Comparison of ENCODE assay signal across 8 cellular contexts in the genomic region with DNA sequence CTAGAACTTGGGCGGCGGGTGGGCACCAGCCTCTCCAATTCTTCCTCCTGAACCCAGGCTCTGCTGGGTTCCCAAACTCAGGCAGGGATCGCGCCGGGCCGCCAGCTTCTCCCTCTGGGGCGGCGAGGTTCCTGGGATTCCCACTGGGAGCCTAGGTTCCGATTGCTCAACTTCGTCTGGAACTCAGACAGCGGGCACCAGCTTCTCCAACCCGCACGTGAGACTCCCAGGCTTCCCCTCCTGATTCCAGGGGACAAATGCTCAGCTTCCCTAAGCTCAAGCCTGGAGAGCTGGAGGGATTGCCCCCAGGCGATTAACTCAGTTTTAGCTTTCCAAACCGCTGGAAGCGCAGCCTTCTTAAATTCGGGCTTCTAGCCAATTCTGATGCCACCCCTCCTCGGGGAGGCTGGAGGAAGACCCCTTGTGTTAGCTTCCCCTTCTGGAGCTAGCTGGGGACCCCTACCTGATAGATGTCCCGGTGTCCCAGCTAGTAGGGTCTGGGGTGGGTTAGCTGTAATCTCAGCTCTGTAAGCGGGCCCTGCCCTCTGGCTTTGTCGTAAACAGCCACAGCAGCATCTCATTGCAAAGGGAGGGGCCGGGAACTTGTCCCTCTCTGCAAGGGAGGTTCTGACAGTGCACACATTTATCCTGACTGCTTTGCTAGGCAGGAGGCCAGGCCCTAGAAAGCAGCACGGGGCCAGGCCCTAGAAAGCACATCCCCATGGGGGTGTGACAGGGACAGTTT. TPM values are rescaled to one million over a fixed set of nuclear protein-coding genes. Genes with fewer than 3 reads are reported as not detected.
DNase-seq lines count a peak whose midpoint lies in the region; ATAC-seq and TF ChIP-seq lines count a peak whose summit lies in the region.

No MANE protein-coding gene starts in this region.

- H3K27me3 ChIP-seq in hepatocyte (no peaks in the 10 kb centered on the region), spleen (replicated peaks in 1 of 7) (no peaks in the 10 kb centered on the region)

- H3K4me3 Mint-ChIP-seq in activated T-cell treated with anti-CD3 and anti-CD28 coated beads, Interleukin-2, amount 50 U/mL, for 4 hours, result peak overlapping the region; percentile 75

- TF ChIP-seq POLR2A in spleen (IDR thresholded peaks at IDR 0.05), result no peak

- H3K79me2 ChIP-seq in hepatocyte, result peaks cover 13% of the 10 kb centered on the region

- H3K4me2 ChIP-seq in hepatocyte, result peak overlapping the region; percentile 93

- peak overlapping the region; percentile 59 for H2AFZ ChIP-seq in hepatocyte

- no peaks in the 10 kb centered on the region for H3K36me3 Mint-ChIP-seq in activated T-cell treated with anti-CD3 and anti-CD28 coated beads, Interleukin-2, amount 50 U/mL, for 4 hours (ENCODE audit: insufficient read depth)

- no peaks in the 10 kb centered on the region for H3K9me3 Mint-ChIP-seq in activated T-cell treated with anti-CD3 and anti-CD28 coated beads, Interleukin-2, amount 50 U/mL, for 4 hours

- no peak overlapping the region for H3K27ac ChIP-seq in hepatocyte
- peak overlapping the region; percentile 37 to 88 (median 80) for H3K27ac ChIP-seq in spleen

- no peaks in the 10 kb centered on the region for H3K27me3 Mint-ChIP-seq in activated T-cell treated with anti-CD3 and anti-CD28 coated beads, Interleukin-2, amount 50 U/mL, for 4 hours (ENCODE audit: low read depth)

- no peak for ATAC-seq in activated T-cell treated with anti-CD3 and anti-CD28 coated beads, Interleukin-2, amount 50 U/mL, for 4 hours

- no peaks in the 10 kb centered on the region for H3K9me2 ChIP-seq in hepatocyte (replicated peaks; ENCODE audit: insufficient read depth)

- no peaks in the 10 kb centered on the region for H3K36me3 ChIP-seq in hepatocyte (replicated peaks; ENCODE audit: insufficient read depth, low read depth)
- peaks cover 0 to 58% (median 14%) of the 10 kb centered on the region in 6 donors for H3K36me3 ChIP-seq in spleen

- no peak for TF ChIP-seq CTCF in WI38 (IDR thresholded peaks at IDR 0.05; ENCODE audit: low read depth, low read length)
- no peak for TF ChIP-seq CTCF in hepatocyte (IDR thresholded peaks at IDR 0.05; ENCODE audit: poor library complexity)
- no peak for TF ChIP-seq CTCF in spleen (IDR thresholded peaks at IDR 0.05 in 8 of 11, conservative IDR thresholded peaks at IDR 0.05 in 3 of 11)

- WGBS in hepatocyte (ENCODE audit: low lambda C conversion rate, missing lambda C conversion rate), result 18% methylated on average over 23 of the region's 23 CpGs
- WGBS in spleen, 5 donors, result 9 to 18% (median 14%) methylated on average over 12 to 23 of the region's 23 CpGs

- H3K4me3 ChIP-seq in WI38 (ENCODE audit: low read depth, low read length), result peak overlapping the region; percentile 81
- peak overlapping the region; percentile 53 for H3K4me3 ChIP-seq in hepatocyte
- H3K4me3 ChIP-seq in spleen, result peak overlapping the region; percentile 62 to 94 (median 86)

- H3K9me3 ChIP-seq in hepatocyte (ENCODE audit: low read depth) (no peaks in the 10 kb centered on the region), spleen (no peaks in the 10 kb centered on the region)

- peaks cover 16% of the 10 kb centered on the region for H3K4me1 ChIP-seq in hepatocyte (ENCODE audit: insufficient read depth)
- peaks cover 20 to 85% (median 56%) of the 10 kb centered on the region in 6 donors for H3K4me1 ChIP-seq in spleen

- no peak for DNase-seq in activated T-cell treated with anti-CD3 and anti-CD28 coated beads, Interleukin-2, amount 50 U/mL, for 4 hours
- no peak for DNase-seq in activated T-cell treated with anti-CD3 and anti-CD28 coated beads, Interleukin-2, amount 50 U/mL, for 1 hour
- DNase-seq in hepatocyte (ENCODE audit: low spot score) (peak; percentile 46), spleen (peak; percentile 84), NCI-H1930 (lab: John Stamatoyannopoulos, UW) (no peak), H4 (ENCODE audit: low spot score) (no peak), NCI-H446 treated with DMSO at 0.1 percent for 48 hours (lab: John Stamatoyannopoulos, UW) (no peak)

- peaks cover 14% of the 10 kb centered on the region for H3K4me1 Mint-ChIP-seq in activated T-cell treated with anti-CD3 and anti-CD28 coated beads, Interleukin-2, amount 50 U/mL, for 4 hours (ENCODE audit: low read depth)

- no peaks in the 10 kb centered on the region for H4K20me1 ChIP-seq in hepatocyte (ENCODE audit: insufficient read depth, poor library complexity, severe bottlenecking)

- intact Hi-C loops in spleen (cut with DNase I; ENCODE audit: low total_unique reads), result no loop called here

RNA-seq across cellular contexts. Expression of a gene that starts 0.7 kb away (rescaled TPM):
- total RNA-seq in activated T-cell treated with anti-CD3 and anti-CD28 coated beads, Interleukin-2, amount 50 U/mL, for 4 hours, result 10 to 100 TPM; 20.5 to 27.4 (median 22.6) TPM
- total RNA-seq in hepatocyte, result 15.5 and 19.0 TPM in 2 replicates
- 55.5 and 60.5 TPM in 2 replicates for polyA plus RNA-seq in hepatocyte
- 100 to 1,000 TPM in 6 of 7 donors, 10 to 100 TPM in 1; 76.9 to 166 (median 131) TPM for total RNA-seq in spleen
- 100 to 1,000 TPM in 1 of 3 donors, 10 to 100 TPM in 2; 25.1 to 106 (median 68.5) TPM for polyA plus RNA-seq in spleen
- total RNA-seq in H4 (2014; rRNA removed; shearing (Covaris generic)), result 3.9 and 5.8 TPM in 2 replicates

RNA-seq across cellular contexts. Expression of a gene that starts 7.2 kb away (rescaled TPM):
- total RNA-seq in activated T-cell treated with anti-CD3 and anti-CD28 coated beads, Interleukin-2, amount 50 U/mL, for 4 hours, result 1 to 10 TPM; 4.8 to 5.6 (median 5.1) TPM
- total RNA-seq in hepatocyte, result 39.9 and 44.1 TPM in 2 replicates
- 37.8 and 43.4 TPM in 2 replicates for polyA plus RNA-seq in hepatocyte
- total RNA-seq in spleen, result 10 to 100 TPM; 22.8 to 50.5 (median 43.6) TPM
- 10 to 100 TPM; 23.8 to 44.6 (median 30.6) TPM for polyA plus RNA-seq in spleen
- total RNA-seq in H4 (2014; rRNA removed; shearing (Covaris generic)), result 31.9 and 37.5 TPM in 2 replicates

RNA-seq across cellular contexts. Expression of a gene that starts 12.4 kb away (rescaled TPM):
- 100 to 1,000 TPM; 106 to 121 (median 107) TPM for total RNA-seq in activated T-cell treated with anti-CD3 and anti-CD28 coated beads, Interleukin-2, amount 50 U/mL, for 4 hours
- total RNA-seq in hepatocyte, result 39.9 and 43.0 TPM in 2 replicates
- polyA plus RNA-seq in hepatocyte, result 49.7 and 50.5 TPM in 2 replicates
- total RNA-seq in spleen, result 100 to 1,000 TPM; 125 to 225 (median 151) TPM
- 100 to 1,000 TPM in 2 of 3 donors, 10 to 100 TPM in 1; 51.0 to 142 (median 130) TPM for polyA plus RNA-seq in spleen
- 32.5 and 41.4 TPM in 2 replicates for total RNA-seq in H4 (2014; rRNA removed; shearing (Covaris generic))

RNA-seq across cellular contexts. Expression of a gene that starts 34.3 kb away (rescaled TPM):
- 1 to 10 TPM in 1 of 3 donors, under 1 TPM in 2; 0.76 to 1.1 (median 0.90) TPM for total RNA-seq in activated T-cell treated with anti-CD3 and anti-CD28 coated beads, Interleukin-2, amount 50 U/mL, for 4 hours
- 4.1 and 6.2 TPM in 2 replicates for total RNA-seq in hepatocyte
- polyA plus RNA-seq in hepatocyte, result 10.3 and 10.6 TPM in 2 replicates
- total RNA-seq in spleen, result 1 to 10 TPM; 2.3 to 9.6 (median 5.2) TPM
- polyA plus RNA-seq in spleen, result 1 to 10 TPM; 3.4 to 7.8 (median 4.0) TPM
- total RNA-seq in H4 (2014; rRNA removed; shearing (Covaris generic)), result 0.31 TPM in 1 of 2 replicates, not detected in the other

Comparison
In these comparisons a context has a peak if more than half of its experiments do, and no peak if none do; other contexts are left out.
1. DNase-seq: peak in hepatocyte (single experiment) and spleen (single experiment); none in activated T-cell treated with anti-CD3 and anti-CD28 coated beads, Interleukin-2, amount 50 U/mL, for 4 hours (single experiment), activated T-cell treated with anti-CD3 and anti-CD28 coated beads, Interleukin-2, amount 50 U/mL, for 1 hour (single experiment), NCI-H1930 (0 of 2), H4 (single experiment) and NCI-H446 treated with DMSO at 0.1 percent for 48 hours (single experiment).
2. Peak in every context shown above with its lines, with median percentiles within 50 percentile points of each other: H3K4me3 ChIP-seq.